ENCODE assay signal across 3 cellular contexts in genomic region chr5:159631001-159631400, GRCh38.
"Had no signal": no experiment of that assay in that cellular context is flagged by ENCODE, and none has a peak within 500 bp of the region (broad histone marks: within the 10 kb centered on the region; RNA-seq: fewer than 3 reads in every experiment).

No MANE protein-coding gene starts in this region.

- H3K4me3 ChIP-seq: GM12878 had no signal

- DNase-seq: GDM1, GF-D8 had no signal
